13 cellular contexts compared by ENCODE assay signal in the genomic region with DNA sequence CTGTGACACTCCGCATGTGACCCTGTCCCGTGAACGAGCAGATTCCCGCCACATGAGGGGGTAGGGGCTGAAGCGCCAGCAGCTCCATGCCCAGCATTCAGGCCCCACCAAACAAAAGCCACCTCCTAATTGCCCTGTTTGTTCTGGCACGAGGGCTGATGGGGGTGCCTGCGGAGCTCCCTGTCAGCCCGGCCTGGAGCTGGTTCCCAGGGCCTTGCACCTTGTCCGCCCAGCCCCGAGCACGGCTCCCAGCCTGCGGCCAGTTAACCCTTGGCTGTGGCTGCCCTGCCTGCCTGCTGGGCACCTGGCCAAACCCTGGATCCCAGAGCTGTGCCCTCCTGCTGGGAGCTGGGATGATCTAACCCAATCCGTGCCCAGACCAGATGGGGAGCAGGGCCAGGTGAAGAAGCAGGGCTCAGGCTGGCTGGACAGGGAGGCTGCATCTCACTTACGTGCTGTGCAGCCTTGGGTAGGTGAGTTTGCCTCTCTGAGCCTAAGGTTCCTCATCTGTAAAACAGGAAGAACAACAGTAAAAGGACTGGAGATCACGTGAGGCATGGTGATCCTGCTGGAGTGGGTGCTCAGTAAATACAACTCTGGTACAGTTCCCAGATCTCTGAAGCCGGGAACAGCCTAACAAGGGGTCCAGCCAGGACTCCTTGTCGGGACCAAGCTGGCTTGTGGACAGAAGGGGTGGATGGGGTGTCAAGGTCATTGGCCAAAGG.
DNase-seq lines count a peak whose midpoint lies in the region; ATAC-seq, FAIRE-seq and TF ChIP-seq lines count a peak whose summit lies in the region.
"Had no signal": no experiment of that assay in that cellular context is flagged by ENCODE, and none has a peak within 500 bp of the region (broad histone marks: within the 10 kb centered on the region; RNA-seq: fewer than 3 reads in every experiment).

No MANE protein-coding gene starts in this region.

- H3K27me3 ChIP-seq in layer of hippocampus (ENCODE audit: control insufficient read depth, insufficient read depth, low read length): no peaks in the 10 kb centered on the region
- H3K27me3 ChIP-seq in testis: no peaks in the 10 kb centered on the region
- H3K27me3 ChIP-seq: adrenal gland had no signal

- no peaks in the 10 kb centered on the region for H3K36me3 ChIP-seq in testis (ENCODE audit: low read depth, missing control alignments)
- H3K36me3 ChIP-seq: adrenal gland, HAP-1 had no signal

- WGBS in testis, 2 donors: 21 to 43% methylated on average over 2 to 17 of the region's 17 CpGs

- H3K4me3 ChIP-seq in astrocyte of the cerebellum (ENCODE audit: low read depth, low read length) (no peak overlapping the region), testis (no peak overlapping the region)
- H3K4me3 ChIP-seq: adrenal gland, HAP-1 had no signal

- TF ChIP-seq CTCF in astrocyte of the cerebellum (IDR thresholded peaks at IDR 0.05; ENCODE audit: low read depth, low read length, missing control alignments) (no peak), testis (IDR thresholded peaks at IDR 0.05) (no peak)

- peaks cover 18% of the 10 kb centered on the region for H3K4me1 ChIP-seq in testis
- H3K4me1 ChIP-seq: HAP-1, parathyroid adenoma had no signal

- in situ Hi-C loops in astrocyte of the cerebellum (cut with HindIII; ENCODE audit: low sequenced_read_pairs): no loop called here

- no peak for FAIRE-seq in HTR-8/SVneo (lab: Jason Lieb, UNC)
- FAIRE-seq: GM12891 had no signal

- no peaks in the 10 kb centered on the region for H3K9me3 ChIP-seq in testis
- H3K9me3 ChIP-seq: adrenal gland, HAP-1 had no signal

- H3K27ac ChIP-seq in layer of hippocampus (ENCODE audit: low read depth, low read length) (peak overlapping the region; percentile 52), testis (no peak overlapping the region)
- H3K27ac ChIP-seq: adrenal gland, parathyroid adenoma had no signal

- no peak for ATAC-seq in activated CD4-positive, CD25-positive, alpha-beta regulatory T cell treated with anti-CD3 and anti-CD28 coated beads, Interleukin-2, amount 50 U/mL, for 24 hours
- ATAC-seq in GM18502 (IDR thresholded peaks at IDR 0.05; ENCODE audit: poor library complexity, unreplicated experiment): no peak

- no peak for TF ChIP-seq POLR2A in testis (IDR thresholded peaks at IDR 0.05)

- intact Hi-C loops in testis (cut with DNase I; ENCODE audit: low total_unique reads): no loop called here

- peak; percentile 41 for DNase-seq in NCI-H2227 (lab: John Stamatoyannopoulos, UW; ENCODE audit: unreplicated experiment)
- no peak for DNase-seq in NCI-H2227 treated with DMSO at 0.1 percent for 48 hours (lab: John Stamatoyannopoulos, UW)
- DNase-seq in astrocyte of the cerebellum (ENCODE audit: low read depth): peak; percentile 37
- DNase-seq in testis: peak; percentile 53
- no peak for DNase-seq in HTR-8/SVneo (ENCODE audit: insufficient read length, low spot score)
- DNase-seq: adrenal gland, foreskin fibroblast had no signal

Comparison
In these comparisons a context has a peak if more than half of its experiments do, and no peak if none do; other contexts are left out.
1. DNase-seq: peak in NCI-H2227 (single experiment), astrocyte of the cerebellum (single experiment) and testis (single experiment); none in NCI-H2227 treated with DMSO at 0.1 percent for 48 hours (single experiment) and HTR-8/SVneo (single experiment).